Comparison of ENCODE assay signal across 1 cellular context in genomic region chr20:64278319-64278681, GRCh38.
TF ChIP-seq lines count a peak whose summit lies in the region.

No MANE protein-coding gene starts in this region.

TF ChIP-seq in HepG2, 621 proteins besides CTCF, POLR2A, EP300 and RAD21 (continued from another document):
- TF ChIP-seq ZNF704 (CRISPR knock-in tag; IDR thresholded peaks at IDR 0.05; ENCODE audit: borderline replicate concordance): no peak
